ENCODE assay signal across 29 cellular contexts in genomic region chr13:25753976-25754375, GRCh38.
DNase-seq lines count a peak whose midpoint lies in the region; ATAC-seq, FAIRE-seq and TF ChIP-seq lines count a peak whose summit lies in the region.
"Had no signal": no experiment of that assay in that cellular context is flagged by ENCODE, and none has a peak within 500 bp of the region (broad histone marks: within the 10 kb centered on the region; RNA-seq: fewer than 3 reads in every experiment).

No MANE protein-coding gene starts in this region.

- H3K4me3 Mint-ChIP-seq in astrocyte (ENCODE audit: unreplicated experiment): no peak overlapping the region
- H3K4me3 Mint-ChIP-seq in activated naive CD4-positive, alpha-beta T cell treated with anti-CD3 and anti-CD28 coated beads, Interleukin-2, amount 10 ng/mL, durations not matched to agents 7 days and 5 days: no peak overlapping the region
- no peak overlapping the region for H3K4me3 Mint-ChIP-seq in activated CD8-positive, alpha-beta memory T cell treated with anti-CD3 and anti-CD28 coated beads, Interleukin-2, amount 10 ng/mL, durations not matched to agents 7 days and 5 days
- H3K4me3 Mint-ChIP-seq: memory B cell had no signal

- H3K4me3 ChIP-seq in BLaER1 treated with 17β-estradiol and CSF1 and Interleukin-3, amounts not matched to agents 10 nM and 100 nM: no peak overlapping the region
- H3K4me3 ChIP-seq in HEK293 (ENCODE audit: low read depth, low read length): no peak overlapping the region
- no peak overlapping the region for H3K4me3 ChIP-seq in astrocyte (ENCODE audit: insufficient read depth, low read depth, low read length)
- no peak overlapping the region for H3K4me3 ChIP-seq in mesodermal cell (ENCODE audit: extremely low read depth, insufficient read depth, low read length, poor library complexity, severe bottlenecking)
- H3K4me3 ChIP-seq: adrenal gland, gastroesophageal sphincter, K562, left lung, MG63, prostate gland, right lobe of liver, SJCRH30, transverse colon had no signal

- H3K4me2 ChIP-seq in BLaER1 treated with 17β-estradiol and CSF1 and Interleukin-3, amounts not matched to agents 10 nM and 100 nM: peak overlapping the region in 7 of 11 experiments; percentile 62 to 87 (median 79); a peak in 14 of 22 replicates
- H3K4me2 ChIP-seq in astrocyte (ENCODE audit: low read length): peak overlapping the region; percentile 71

- no peaks in the 10 kb centered on the region for H3K27me3 ChIP-seq in BLaER1 treated with 17β-estradiol and CSF1 and Interleukin-3, amounts not matched to agents 10 nM and 100 nM
- no peaks in the 10 kb centered on the region for H3K27me3 ChIP-seq in astrocyte (ENCODE audit: insufficient read depth, low read length)
- H3K27me3 ChIP-seq: adrenal gland, BE2C, brain microvascular endothelial cell, left lung, MG63, neutrophil, right lobe of liver, SJCRH30, transverse colon had no signal

- H3K4me1 ChIP-seq in BLaER1 treated with 17β-estradiol and CSF1 and Interleukin-3, amounts not matched to agents 10 nM and 100 nM: peaks cover 7 to 25% (median 17%) of the 10 kb centered on the region in 10 experiments
- no peaks in the 10 kb centered on the region; the same call in none of the 2 replicates for H3K4me1 ChIP-seq in HEK293 (ENCODE audit: control insufficient read depth, insufficient read depth, low read length)
- peaks cover 25% of the 10 kb centered on the region for H3K4me1 ChIP-seq in astrocyte (ENCODE audit: insufficient read depth, low read length)
- H3K4me1 ChIP-seq in mesodermal cell (ENCODE audit: control insufficient read depth, insufficient read depth, low read length, poor library complexity, severe bottlenecking): peaks cover 14% of the 10 kb centered on the region
- H3K4me1 ChIP-seq: adrenal gland, BE2C, left lung, prostate gland, right lobe of liver had no signal

- CTCF ChIA-PET in HEK293 (lab: Yijun Ruan, JAX): interaction anchor here (0.6 kb wide), 1 partner anchor 758 kb away, joined by 3 read pairs; no protein-coding TSS in a partner anchor
- CTCF ChIA-PET in activated naive CD4-positive, alpha-beta T cell treated with anti-CD3 and anti-CD28 coated beads, Interleukin-2, amount 10 ng/mL, durations not matched to agents 7 days and 5 days (lab: Charles Lee): no interaction called here
- CTCF ChIA-PET in activated CD8-positive, alpha-beta memory T cell treated with anti-CD3 and anti-CD28 coated beads, Interleukin-2, amount 10 ng/mL, durations not matched to agents 7 days and 5 days (lab: Charles Lee): no interaction called here

- H3K27ac Mint-ChIP-seq in astrocyte (ENCODE audit: unreplicated experiment): no peak overlapping the region
- no peak overlapping the region for H3K27ac Mint-ChIP-seq in activated naive CD4-positive, alpha-beta T cell treated with anti-CD3 and anti-CD28 coated beads, Interleukin-2, amount 10 ng/mL, durations not matched to agents 7 days and 5 days
- H3K27ac Mint-ChIP-seq in activated CD8-positive, alpha-beta memory T cell treated with anti-CD3 and anti-CD28 coated beads, Interleukin-2, amount 10 ng/mL, durations not matched to agents 7 days and 5 days: no peak overlapping the region
- H3K27ac Mint-ChIP-seq: memory B cell had no signal

- no peak for TF ChIP-seq CTCF in HEK293 (tag by site-specific recombination; IDR thresholded peaks at IDR 0.05)
- no peak for TF ChIP-seq CTCF in astrocyte (IDR thresholded peaks at IDR 0.05; ENCODE audit: insufficient read depth, low read depth, low read length)

- no peaks in the 10 kb centered on the region for H4K20me1 ChIP-seq in BLaER1 treated with 17β-estradiol and CSF1 and Interleukin-3, amounts not matched to agents 10 nM and 100 nM
- no peaks in the 10 kb centered on the region for H4K20me1 ChIP-seq in astrocyte (ENCODE audit: insufficient read depth, low read length)

- POLR2A ChIA-PET in HEK293 (lab: Yijun Ruan, JAX): no interaction called here

- no peak for ATAC-seq in HG03097 (IDR thresholded peaks at IDR 0.05; ENCODE audit: low FRiP score, unreplicated experiment)
- no peak for ATAC-seq in activated CD8-positive, alpha-beta memory T cell treated with anti-CD3 and anti-CD28 coated beads, Interleukin-2, amount 10 ng/mL, durations not matched to agents 7 days and 5 days
- ATAC-seq: K562 had no signal

- H3K9me3 Mint-ChIP-seq in astrocyte (ENCODE audit: unreplicated experiment): no peaks in the 10 kb centered on the region
- H3K9me3 Mint-ChIP-seq in activated naive CD4-positive, alpha-beta T cell treated with anti-CD3 and anti-CD28 coated beads, Interleukin-2, amount 10 ng/mL, durations not matched to agents 7 days and 5 days: no peaks in the 10 kb centered on the region
- no peaks in the 10 kb centered on the region for H3K9me3 Mint-ChIP-seq in activated CD8-positive, alpha-beta memory T cell treated with anti-CD3 and anti-CD28 coated beads, Interleukin-2, amount 10 ng/mL, durations not matched to agents 7 days and 5 days (ENCODE audit: low read depth)
- H3K9me3 Mint-ChIP-seq: memory B cell had no signal

- peak overlapping the region in 4 of 11 experiments; percentile 50 to 73 (median 61); a peak in 4 of 22 replicates for H3K27ac ChIP-seq in BLaER1 treated with 17β-estradiol and CSF1 and Interleukin-3, amounts not matched to agents 10 nM and 100 nM
- H3K27ac ChIP-seq in HEK293 (ENCODE audit: extremely low read depth, low read depth, low read length): no peak overlapping the region
- peak overlapping the region; percentile 55 for H3K27ac ChIP-seq in astrocyte (ENCODE audit: low read depth, low read length)
- H3K27ac ChIP-seq in mesodermal cell (ENCODE audit: low read depth, low read length, severe bottlenecking): peak overlapping the region; percentile 71
- H3K27ac ChIP-seq: adrenal gland, gastroesophageal sphincter, left lung, neutrophil, prostate gland, right lobe of liver, transverse colon had no signal

- peaks cover 9% of the 10 kb centered on the region for H3K27me3 Mint-ChIP-seq in astrocyte (ENCODE audit: low read depth, unreplicated experiment)
- H3K27me3 Mint-ChIP-seq in activated naive CD4-positive, alpha-beta T cell treated with anti-CD3 and anti-CD28 coated beads, Interleukin-2, amount 10 ng/mL, durations not matched to agents 7 days and 5 days: peaks cover 6% of the 10 kb centered on the region
- H3K27me3 Mint-ChIP-seq in activated CD8-positive, alpha-beta memory T cell treated with anti-CD3 and anti-CD28 coated beads, Interleukin-2, amount 10 ng/mL, durations not matched to agents 7 days and 5 days: peaks cover 29% of the 10 kb centered on the region

- H3K36me3 ChIP-seq in BLaER1 treated with 17β-estradiol and CSF1 and Interleukin-3, amounts not matched to agents 10 nM and 100 nM: no peaks in the 10 kb centered on the region
- no peaks in the 10 kb centered on the region for H3K36me3 ChIP-seq in HEK293 (ENCODE audit: control insufficient read depth in 2 of 2, insufficient read depth in 1 of 2, low read length in 2 of 2)
- H3K36me3 ChIP-seq in astrocyte (ENCODE audit: insufficient read depth, low read length): no peaks in the 10 kb centered on the region
- no peaks in the 10 kb centered on the region for H3K36me3 ChIP-seq in mesodermal cell (ENCODE audit: control insufficient read depth, insufficient read depth, low read length)
- H3K36me3 ChIP-seq: adrenal gland, BE2C, brain microvascular endothelial cell, gastroesophageal sphincter, left lung, MG63, neutrophil, prostate gland, right lobe of liver, SJCRH30, transverse colon had no signal

- no peak overlapping the region for H3K9ac ChIP-seq in BLaER1 treated with 17β-estradiol and CSF1 and Interleukin-3, amounts not matched to agents 10 nM and 100 nM
- no peak overlapping the region for H3K9ac ChIP-seq in astrocyte (ENCODE audit: low read length)

- no peaks in the 10 kb centered on the region for H3K79me2 ChIP-seq in astrocyte (ENCODE audit: insufficient read depth, low read length)

- no peak overlapping the region for H2AFZ ChIP-seq in astrocyte (ENCODE audit: low read depth, low read length)

- FAIRE-seq in astrocyte (lab: Jason Lieb, UNC): no peak
- FAIRE-seq: GM12892, K562 had no signal

- peaks cover 24% of the 10 kb centered on the region for H3K4me1 Mint-ChIP-seq in astrocyte (ENCODE audit: low read depth, unreplicated experiment)
- H3K4me1 Mint-ChIP-seq in activated naive CD4-positive, alpha-beta T cell treated with anti-CD3 and anti-CD28 coated beads, Interleukin-2, amount 10 ng/mL, durations not matched to agents 7 days and 5 days: peaks cover 7% of the 10 kb centered on the region
- peaks cover 25% of the 10 kb centered on the region for H3K4me1 Mint-ChIP-seq in activated CD8-positive, alpha-beta memory T cell treated with anti-CD3 and anti-CD28 coated beads, Interleukin-2, amount 10 ng/mL, durations not matched to agents 7 days and 5 days
- H3K4me1 Mint-ChIP-seq: memory B cell had no signal

- no peaks in the 10 kb centered on the region for H3K9me3 ChIP-seq in BLaER1 treated with 17β-estradiol and CSF1 and Interleukin-3, amounts not matched to agents 10 nM and 100 nM (replicated peaks in 1 of 11)
- H3K9me3 ChIP-seq in HEK293 (ENCODE audit: control insufficient read depth, insufficient read depth, low read depth, low read length): no peaks in the 10 kb centered on the region
- no peaks in the 10 kb centered on the region for H3K9me3 ChIP-seq in astrocyte (ENCODE audit: insufficient read depth, low read depth, low read length)
- H3K9me3 ChIP-seq in mesodermal cell (ENCODE audit: control insufficient read depth, low read length): no peaks in the 10 kb centered on the region
- H3K9me3 ChIP-seq: adrenal gland, BE2C, gastroesophageal sphincter, left lung, MG63, neutrophil, prostate gland, right lobe of liver, SJCRH30, transverse colon had no signal

- peak; percentile 56 for DNase-seq in astrocyte (ENCODE audit: low read depth)
- DNase-seq in globus pallidus (ENCODE audit: low spot score): no peak
- no peak for DNase-seq in activated naive CD4-positive, alpha-beta T cell treated with anti-CD3 and anti-CD28 coated beads, Interleukin-2, amount 10 ng/mL, durations not matched to agents 7 days and 5 days
- no peak for DNase-seq in activated CD8-positive, alpha-beta memory T cell treated with anti-CD3 and anti-CD28 coated beads, Interleukin-2, amount 10 ng/mL, durations not matched to agents 7 days and 5 days
- DNase-seq: activated CD4-positive, alpha-beta T cell treated with anti-CD3 and anti-CD28 coated beads, Interleukin-2, amount 50 U/mL, for 4 hours; activated T-cell treated with anti-CD3 and anti-CD28 coated beads, Interleukin-2, amount 50 U/mL, for 48 hours; adrenal gland; BE2C; brain microvascular endothelial cell; cerebellar nuclear complex; H7; left lung; MG63; NCI-H1436; NCI-H82; right lobe of liver; SJCRH30; stimulated activated CD4-positive, alpha-beta T cell treated with anti-CD3 and anti-CD28 coated beads, Interleukin-4, amount 100 ng/mL, for 4 hours; transverse colon had no signal

- H3K36me3 Mint-ChIP-seq in astrocyte (ENCODE audit: low read depth, unreplicated experiment): no peaks in the 10 kb centered on the region
- no peaks in the 10 kb centered on the region for H3K36me3 Mint-ChIP-seq in activated naive CD4-positive, alpha-beta T cell treated with anti-CD3 and anti-CD28 coated beads, Interleukin-2, amount 10 ng/mL, durations not matched to agents 7 days and 5 days
- H3K36me3 Mint-ChIP-seq in activated CD8-positive, alpha-beta memory T cell treated with anti-CD3 and anti-CD28 coated beads, Interleukin-2, amount 10 ng/mL, durations not matched to agents 7 days and 5 days: no peaks in the 10 kb centered on the region
- H3K36me3 Mint-ChIP-seq: memory B cell had no signal

- WGBS in mesodermal cell (ENCODE audit: insufficient coverage in 2 of 2), 2 experiments: 60 to 63% methylated on average over 1 to 6 of the region's 7 CpGs
